19 cellular contexts compared by ENCODE assay signal in genomic region chr9:3032898-3033297, GRCh38.
DNase-seq lines count a peak whose midpoint lies in the region; ATAC-seq lines count a peak whose summit lies in the region.
"Had no signal": no experiment of that assay in that cellular context is flagged by ENCODE, and none has a peak within 500 bp of the region (broad histone marks: within the 10 kb centered on the region; RNA-seq: fewer than 3 reads in every experiment).

No MANE protein-coding gene starts in this region.

- peak; percentile 73 for ATAC-seq in GM18499 (IDR thresholded peaks at IDR 0.05; ENCODE audit: insufficient read depth, unreplicated experiment)
- ATAC-seq in GM19035 (IDR thresholded peaks at IDR 0.05; ENCODE audit: unreplicated experiment), result peak; percentile 74
- peak; percentile 89 for ATAC-seq in HG02852 (IDR thresholded peaks at IDR 0.05; ENCODE audit: unreplicated experiment)
- ATAC-seq in HG03520 (IDR thresholded peaks at IDR 0.05; ENCODE audit: unreplicated experiment), result peak; percentile 71
- ATAC-seq in HG02938 (IDR thresholded peaks at IDR 0.05; ENCODE audit: unreplicated experiment), result no peak
- ATAC-seq: A549; activated CD4-positive, CD25-positive, alpha-beta regulatory T cell treated with anti-CD3 and anti-CD28 coated beads, Interleukin-2, amount 50 U/mL, for 24 hours; psoas muscle had no signal

- no peak for DNase-seq in SK-N-DZ (ENCODE audit: low spot score)
- no peak for DNase-seq in islet precursor cell
- no peak for DNase-seq in stimulated activated CD4-positive, alpha-beta T cell treated with anti-CD3 and anti-CD28 coated beads, Interleukin-12 subunit alpha, Interleukin-12 subunit beta, amount 100 ng/mL, for 4 hours
- DNase-seq: activated naive CD8-positive, alpha-beta T cell treated with anti-CD3 and anti-CD28 coated beads for 36 hours; H9; KBM-7; left ventricle myocardium inferior; NCI-H2081 treated with DMSO at 0.1 percent for 48 hours; NCI-H510A treated with DMSO at 0.1 percent for 48 hours; psoas muscle; small intestine; stimulated activated CD4-positive, alpha-beta T cell treated with anti-CD3 and anti-CD28 coated beads, Interleukin-4, amount 100 ng/mL, for 24 hours had no signal
